ENCODE assay signal across 17 cellular contexts in the genomic region with DNA sequence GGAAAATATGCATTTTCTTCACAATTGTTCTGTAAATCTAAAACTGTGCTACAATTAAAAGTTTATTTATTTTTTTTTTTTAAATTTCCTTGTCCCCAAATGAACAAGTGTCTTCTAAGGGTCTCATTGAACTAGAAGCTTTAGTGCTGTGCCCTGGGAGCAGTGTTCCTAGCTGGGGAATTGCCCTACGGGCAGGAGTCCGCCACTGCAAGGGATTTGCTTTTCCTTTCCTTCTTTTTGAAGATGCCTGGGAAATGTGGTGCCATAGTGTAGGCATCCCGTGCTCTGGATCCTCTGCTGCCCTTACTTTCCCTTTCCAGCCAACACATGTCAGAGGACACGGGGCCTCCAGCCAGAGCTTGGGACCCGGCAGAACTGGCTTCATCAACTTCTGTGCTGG.
"Had no signal": no experiment of that assay in that cellular context is flagged by ENCODE, and none has a peak within 500 bp of the region (broad histone marks: within the 10 kb centered on the region; RNA-seq: fewer than 3 reads in every experiment).

No MANE protein-coding gene starts in this region.

- H3K36me3 Mint-ChIP-seq: natural killer cell; stimulated activated naive B cell treated with anti-CD40 and anti-IgM and Interleukin-4, amounts not matched to agents 10 μg/mL and 1 μg/mL and 100 μg/mL, for 72 hours had no signal

- H3K27ac ChIP-seq: coronary artery, heart right ventricle, left lung, right atrium auricular region, thyroid gland had no signal

- DNase-seq: activated CD4-positive, alpha-beta T cell treated with anti-CD3 and anti-CD28 coated beads, Interleukin-2, amount 50 U/mL, for 48 hours; activated naive CD4-positive, alpha-beta T cell treated with Interleukin-2 at 50 U/mL for 16 hours; caudate nucleus; heart right ventricle; left lung; mammary epithelial cell; natural killer cell; stimulated activated CD4-positive, alpha-beta T cell treated with anti-CD3 and anti-CD28 coated beads, Interleukin-15, amount 100 ng/mL, for 24 hours; stimulated activated CD4-positive, alpha-beta T cell treated with anti-CD3 and anti-CD28 coated beads, Interleukin-4, amount 100 ng/mL, for 1 hour; stimulated activated naive B cell treated with anti-CD40 and anti-IgM and Interleukin-4, amounts not matched to agents 10 μg/mL and 1 μg/mL and 100 μg/mL, for 72 hours; thyroid gland had no signal

- H3K27me3 ChIP-seq: heart right ventricle, left lung, right atrium auricular region, thyroid gland had no signal

- H3K9me3 Mint-ChIP-seq: natural killer cell had no signal

- H3K9me3 ChIP-seq: left lung, right atrium auricular region, thyroid gland had no signal

- FAIRE-seq: frontal cortex, keratinocyte, urothelium cell line had no signal

- H3K27me3 Mint-ChIP-seq: activated T-helper 17 cell treated with anti-CD3 and anti-CD28 coated beads, Interleukin-2, amount 50 U/mL, for 72 hours had no signal

- H3K27ac Mint-ChIP-seq: activated T-helper 17 cell treated with anti-CD3 and anti-CD28 coated beads, Interleukin-2, amount 50 U/mL, for 72 hours; natural killer cell; stimulated activated naive B cell treated with anti-CD40 and anti-IgM and Interleukin-4, amounts not matched to agents 10 μg/mL and 1 μg/mL and 100 μg/mL, for 72 hours had no signal

- H3K4me1 Mint-ChIP-seq: activated T-helper 17 cell treated with anti-CD3 and anti-CD28 coated beads, Interleukin-2, amount 50 U/mL, for 72 hours; natural killer cell had no signal

- H3K36me3 ChIP-seq: heart right ventricle, left lung, right atrium auricular region, thyroid gland had no signal

- H3K4me3 ChIP-seq: coronary artery, heart right ventricle, left lung, right atrium auricular region, thyroid gland had no signal

- H3K4me1 ChIP-seq: left lung, thyroid gland had no signal

- H3K4me3 Mint-ChIP-seq: activated T-helper 17 cell treated with anti-CD3 and anti-CD28 coated beads, Interleukin-2, amount 50 U/mL, for 72 hours; natural killer cell; stimulated activated naive B cell treated with anti-CD40 and anti-IgM and Interleukin-4, amounts not matched to agents 10 μg/mL and 1 μg/mL and 100 μg/mL, for 72 hours had no signal

- ATAC-seq: activated T-helper 17 cell treated with anti-CD3 and anti-CD28 coated beads, Interleukin-2, amount 50 U/mL, for 72 hours; heart right ventricle; left lung; natural killer cell; stimulated activated naive B cell treated with anti-CD40 and anti-IgM and Interleukin-4, amounts not matched to agents 10 μg/mL and 1 μg/mL and 100 μg/mL, for 72 hours had no signal
